8 cellular contexts compared by ENCODE assay signal in the genomic region with DNA sequence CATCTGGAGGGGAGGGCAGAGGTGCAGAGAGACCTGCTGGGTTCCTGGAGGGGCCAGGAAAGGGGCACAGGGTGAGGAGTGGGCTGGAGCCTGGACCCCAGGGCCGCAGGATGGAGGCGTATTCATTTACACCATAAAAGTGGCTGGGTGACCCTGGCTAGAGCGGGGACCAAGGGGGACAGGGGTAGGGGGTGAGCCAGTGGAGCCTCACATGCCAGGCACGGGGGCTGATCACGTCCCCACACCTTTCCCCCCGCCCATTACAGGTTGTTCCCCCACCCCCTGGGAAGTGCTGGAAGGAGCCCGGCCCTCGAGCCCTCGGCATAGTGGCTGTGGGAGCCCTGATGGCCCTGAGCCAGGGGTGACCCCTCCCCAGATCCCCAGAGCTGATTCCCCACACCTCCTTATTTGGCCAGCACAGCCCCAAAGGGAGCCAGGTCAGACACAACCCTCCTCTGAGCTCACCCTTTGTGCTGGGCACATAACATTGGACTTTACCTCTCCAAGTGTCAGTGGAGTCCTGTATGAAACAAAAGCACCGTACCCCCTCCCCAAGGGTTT.
A peak's percentile ranks its signal among the peaks of the same experiment; 100 is the strongest.
DNase-seq lines count a peak whose midpoint lies in the region; ATAC-seq and TF ChIP-seq lines count a peak whose summit lies in the region.

No MANE protein-coding gene starts in this region.

- no peak for ATAC-seq in GM18907 (IDR thresholded peaks at IDR 0.05; ENCODE audit: unreplicated experiment)

- no peaks in the 10 kb centered on the region for H3K9me3 ChIP-seq in mucosa of rectum (ENCODE audit: control insufficient read depth in 2 of 2, low read length in 2 of 2)

- H3K4me1 ChIP-seq in mucosa of rectum (ENCODE audit: control insufficient read depth in 2 of 2, insufficient read depth in 2 of 2, low read length in 2 of 2) = peaks cover 31 to 36% of the 10 kb centered on the region in 2 donors

- peak overlapping the region; percentile 87 to 97 for H3K9ac ChIP-seq in mucosa of rectum (ENCODE audit: low read depth in 1 of 2, low read length in 2 of 2)

- in situ Hi-C loops in brain microvascular endothelial cell (cut with HindIII; ENCODE audit: low pct_ligation_motif_present, low sequenced_read_pairs) = no loop called here

- peak overlapping the region; percentile 94 for H3K4me3 ChIP-seq in AG09309 (ENCODE audit: control insufficient read depth, low read depth, low read length)
- peak overlapping the region; percentile 57 for H3K4me3 ChIP-seq in HFF-Myc (replicated peaks; ENCODE audit: low read depth, low read length)
- H3K4me3 ChIP-seq in brain microvascular endothelial cell (ENCODE audit: low read depth, low read length) = peak overlapping the region; percentile 68
- peak overlapping the region; percentile 80 to 84 for H3K4me3 ChIP-seq in mucosa of rectum (ENCODE audit: low read length in 2 of 2)

- DNase-seq in AG09309 (ENCODE audit: low read depth) = no peak
- DNase-seq in HFF-Myc (ENCODE audit: extremely low read depth, low read depth) = no peak
- DNase-seq in brain microvascular endothelial cell = no peak
- DNase-seq in GM19240 (ENCODE audit: insufficient read length, low spot score) = no peak
- DNase-seq in D341Med (ENCODE audit: low spot score) = no peak
- no peak for DNase-seq in globus pallidus (ENCODE audit: low spot score)

- TF ChIP-seq CTCF in AG09309 (IDR thresholded peaks at IDR 0.05; ENCODE audit: control insufficient read depth, insufficient read depth, low read depth, low read length, missing control alignments) (no peak), HFF-Myc (IDR thresholded peaks at IDR 0.05; ENCODE audit: low read depth, low read length, missing control alignments) (no peak), brain microvascular endothelial cell (IDR thresholded peaks at IDR 0.05; ENCODE audit: low read depth, low read length, missing control alignments) (no peak)

- H3K36me3 ChIP-seq in brain microvascular endothelial cell (replicated peaks) (peaks cover 24% of the 10 kb centered on the region), mucosa of rectum (ENCODE audit: control insufficient read depth in 2 of 2, insufficient read depth in 2 of 2, low read length in 2 of 2) (peaks cover 4 to 12% of the 10 kb centered on the region in 2 donors)

- H3K27me3 ChIP-seq in brain microvascular endothelial cell (replicated peaks) (no peaks in the 10 kb centered on the region), mucosa of rectum (ENCODE audit: control insufficient read depth in 2 of 2, insufficient read depth in 2 of 2, low read length in 2 of 2) (no peaks in the 10 kb centered on the region)

- H3K27ac ChIP-seq in brain microvascular endothelial cell = peak overlapping the region; percentile 75
- H3K27ac ChIP-seq in mucosa of rectum (ENCODE audit: low read depth in 2 of 2, low read length in 2 of 2) = peak overlapping the region; percentile 90
